9 cellular contexts compared by ENCODE assay signal in the genomic region with DNA sequence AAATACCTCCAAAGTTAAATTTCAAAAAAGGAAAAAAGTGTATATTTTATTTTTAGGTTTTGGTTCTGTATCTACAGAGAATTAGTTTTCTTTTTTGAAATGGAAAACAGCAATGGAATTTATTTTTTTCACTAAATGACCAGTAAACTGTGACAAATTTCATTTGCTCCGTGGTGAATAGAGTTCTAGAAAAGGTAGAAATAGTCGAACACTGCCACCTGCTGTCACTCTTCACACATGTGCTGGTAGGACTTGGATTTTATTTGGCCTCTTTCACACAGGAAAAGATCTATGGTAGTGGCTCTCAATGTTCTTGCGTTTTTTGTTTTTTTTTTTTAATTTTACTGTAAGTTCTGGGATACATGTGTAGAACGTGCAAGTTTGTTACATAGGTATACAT.
A peak's percentile ranks its signal among the peaks of the same experiment; 100 is the strongest.
DNase-seq lines count a peak whose midpoint lies in the region; ATAC-seq and TF ChIP-seq lines count a peak whose summit lies in the region.
"Had no signal": no experiment of that assay in that cellular context is flagged by ENCODE, and none has a peak within 500 bp of the region (broad histone marks: within the 10 kb centered on the region; RNA-seq: fewer than 3 reads in every experiment).

No MANE protein-coding gene starts in this region.

- H3K4me2 ChIP-seq in Karpas-422 (ENCODE audit: low read depth, low read length, poor library complexity, severe bottlenecking): no peak overlapping the region
- no peak overlapping the region for H3K4me2 ChIP-seq in neuronal stem cell (ENCODE audit: insufficient read depth, low read length, poor library complexity, severe bottlenecking)

- 15% methylated on average over 4 of the region's 4 CpGs for WGBS in esophagus muscularis mucosa
- no CpG with 5 or more reads among the region's 4 CpGs for WGBS in neuronal stem cell (ENCODE audit: extremely low coverage in 2 of 2, insufficient read length in 2 of 2, insufficient replicate concordance in 1 of 2), 2 donors

- no peaks in the 10 kb centered on the region for H4K20me1 ChIP-seq in Karpas-422 (ENCODE audit: insufficient read depth, low read depth, low read length)

- no peak overlapping the region for H2BK15ac ChIP-seq in neuronal stem cell (ENCODE audit: low read length)

- H3K4me1 Mint-ChIP-seq in Caco-2 (ENCODE audit: low read depth, unreplicated experiment): peaks cover 8% of the 10 kb centered on the region
- H3K4me1 Mint-ChIP-seq: activated B cell treated with CpG ODN at 0.5 μM for 24 hours had no signal

- POLR2A ChIA-PET in Caco-2 (lab: Charles Lee): no interaction called here

- no peak for TF ChIP-seq EP300 in esophagus muscularis mucosa (IDR thresholded peaks at IDR 0.05)

- CTCF ChIA-PET in Caco-2 (lab: Charles Lee): no interaction called here

- H2AFZ ChIP-seq in Karpas-422 (ENCODE audit: low read length) (no peak overlapping the region), neuronal stem cell (ENCODE audit: low read length) (no peak overlapping the region)

- no peaks in the 10 kb centered on the region for H3K36me3 Mint-ChIP-seq in Caco-2 (ENCODE audit: insufficient read depth, unreplicated experiment)

- no peak overlapping the region for H3K4me3 ChIP-seq in Caco-2 (ENCODE audit: low read depth, low read length)
- H3K4me3 ChIP-seq in Karpas-422 (ENCODE audit: low read length): no peak overlapping the region
- H3K4me3 ChIP-seq in esophagus muscularis mucosa: no peak overlapping the region
- no peak overlapping the region for H3K4me3 ChIP-seq in neuronal stem cell (ENCODE audit: low read length in 2 of 2)

- ATAC-seq in GM19043 (IDR thresholded peaks at IDR 0.05; ENCODE audit: low read depth, unreplicated experiment) (peak; percentile 79), SK-N-SH treated with all-trans-retinoic acid at 6 μM for 48 hours (peak; percentile 82), esophagus mucosa (no peak), GM18502 (IDR thresholded peaks at IDR 0.05; ENCODE audit: poor library complexity, unreplicated experiment) (no peak)

- no peak overlapping the region for H4K91ac ChIP-seq in neuronal stem cell (ENCODE audit: low read depth, low read length, poor library complexity)

- H3K36me3 ChIP-seq in Caco-2 (ENCODE audit: control insufficient read depth, insufficient read depth, low read length) (no peaks in the 10 kb centered on the region), Karpas-422 (ENCODE audit: insufficient read depth, low read length) (no peaks in the 10 kb centered on the region), esophagus muscularis mucosa (no peaks in the 10 kb centered on the region), neuronal stem cell (replicated peaks in 1 of 2; ENCODE audit: control insufficient read depth in 2 of 2, insufficient read depth in 2 of 2, low read length in 2 of 2) (no peaks in the 10 kb centered on the region)

- no peaks in the 10 kb centered on the region for H3K79me2 ChIP-seq in Karpas-422 (ENCODE audit: low read length)

- H3K9me3 Mint-ChIP-seq in Caco-2 (ENCODE audit: unreplicated experiment): no peaks in the 10 kb centered on the region
- H3K9me3 Mint-ChIP-seq: activated B cell treated with CpG ODN at 0.5 μM for 24 hours had no signal

- H3K14ac ChIP-seq in neuronal stem cell (ENCODE audit: low read length): no peak overlapping the region

- H3K27me3 ChIP-seq in Caco-2 (replicated peaks; ENCODE audit: control insufficient read depth, insufficient read depth, low read length) (no peaks in the 10 kb centered on the region), Karpas-422 (ENCODE audit: low read length) (no peaks in the 10 kb centered on the region), esophagus muscularis mucosa (no peaks in the 10 kb centered on the region), neuronal stem cell (ENCODE audit: control insufficient read depth in 3 of 3, insufficient read depth in 3 of 3, low read depth in 1 of 3, low read length in 3 of 3) (peaks cover 0 to 14% (median 0%) of the 10 kb centered on the region in 3 experiments)

- H3K9me3 ChIP-seq in Caco-2: no peaks in the 10 kb centered on the region
- no peaks in the 10 kb centered on the region for H3K9me3 ChIP-seq in Karpas-422 (ENCODE audit: low read length)
- H3K9me3 ChIP-seq in esophagus muscularis mucosa: no peaks in the 10 kb centered on the region
- H3K9me3 ChIP-seq in neuronal stem cell (replicated peaks in 1 of 2; ENCODE audit: control insufficient read depth in 2 of 2, insufficient read depth in 1 of 2, low read depth in 1 of 2, low read length in 2 of 2): no peaks in the 10 kb centered on the region

- BruUV-seq in Caco-2 (replicated peaks; lab: Mats Ljungman, UMichigan): no TSS peak

- H3K27ac Mint-ChIP-seq in Caco-2 (ENCODE audit: unreplicated experiment): no peak overlapping the region
- H3K27ac Mint-ChIP-seq: activated B cell treated with CpG ODN at 0.5 μM for 24 hours had no signal

- H3K9me2 ChIP-seq in Karpas-422 (replicated peaks; ENCODE audit: insufficient read depth, low read length): no peaks in the 10 kb centered on the region

- no peaks in the 10 kb centered on the region for H3K27me3 Mint-ChIP-seq in Caco-2 (ENCODE audit: insufficient read depth, unreplicated experiment)

- no peak overlapping the region for H3K4me3 Mint-ChIP-seq in Caco-2 (ENCODE audit: unreplicated experiment)
- H3K4me3 Mint-ChIP-seq: activated B cell treated with CpG ODN at 0.5 μM for 24 hours had no signal

- H2BK120ac ChIP-seq in neuronal stem cell (ENCODE audit: low read depth, low read length): no peak overlapping the region

- TF ChIP-seq CTCF in Caco-2 (IDR thresholded peaks at IDR 0.05; ENCODE audit: insufficient read depth in 1 of 2, low read depth in 1 of 2, low read length in 1 of 2, severe bottlenecking in 1 of 2, unreplicated experiment in 1 of 2) (peak; percentile 59 to 65), esophagus muscularis mucosa (IDR thresholded peaks at IDR 0.05) (peak; percentile 57 to 69 (median 62))

- intact Hi-C loops in Caco-2 (cut with micrococcal nuclease; ENCODE audit: unreplicated experiment): loop anchor here (1.0 to 2.0 kb wide), 7 partner anchors 41 to 731 kb away; no protein-coding TSS in a partner anchor
- intact Hi-C loops in esophagus muscularis mucosa (cut with DNase I): loop anchor here (2.0 to 5.0 kb wide), 3 partner anchors 369 to 726 kb away; no protein-coding TSS in a partner anchor

- no peak overlapping the region for H3K4ac ChIP-seq in neuronal stem cell (ENCODE audit: low read length)

- H3K9ac ChIP-seq in Karpas-422 (ENCODE audit: low read length): no peak overlapping the region
- H3K9ac ChIP-seq in neuronal stem cell (ENCODE audit: low read depth, low read length, poor library complexity): no peak overlapping the region

- peak in 1 of 2 experiments; percentile 47 for DNase-seq in Caco-2
- peak; percentile 72 for DNase-seq in Karpas-422
- DNase-seq in esophagus muscularis mucosa (ENCODE audit: extremely low spot score): no peak
- DNase-seq in neuronal stem cell (ENCODE audit: low spot score): peak; percentile 58
- DNase-seq: activated B cell treated with CpG ODN at 0.5 μM for 24 hours had no signal

- TF ChIP-seq POLR2A in esophagus muscularis mucosa (IDR thresholded peaks at IDR 0.05; ENCODE audit: low read depth): no peak

- H2BK12ac ChIP-seq in neuronal stem cell (ENCODE audit: low read length): no peak overlapping the region

- H3K4me1 ChIP-seq in Caco-2 (peaks cover 7% of the 10 kb centered on the region; the same call in 1 of the 2 replicates), Karpas-422 (ENCODE audit: low read length) (no peaks in the 10 kb centered on the region), esophagus muscularis mucosa (peaks cover 0 to 29% (median 27%) of the 10 kb centered on the region in 4 donors), neuronal stem cell (ENCODE audit: control insufficient read depth in 2 of 2, insufficient read depth in 1 of 2, low read depth in 1 of 2, low read length in 2 of 2) (peaks cover 10 to 17% of the 10 kb centered on the region in 2 donors)

- no peak overlapping the region for H3K18ac ChIP-seq in neuronal stem cell (ENCODE audit: low read length)

- no peak overlapping the region for H2BK5ac ChIP-seq in neuronal stem cell (ENCODE audit: low read length)

- H3K79me1 ChIP-seq in neuronal stem cell (ENCODE audit: low read depth, low read length): no peaks in the 10 kb centered on the region

- H3K23ac ChIP-seq in neuronal stem cell (ENCODE audit: low read depth, low read length, poor library complexity): no peak overlapping the region

- no peak overlapping the region for H4K8ac ChIP-seq in neuronal stem cell (ENCODE audit: low read depth, low read length)

- H2AK5ac ChIP-seq in neuronal stem cell (ENCODE audit: low read depth, low read length): no peak overlapping the region

- H3K27ac ChIP-seq in Karpas-422 (ENCODE audit: low read length) (no peak overlapping the region), esophagus muscularis mucosa (replicated peaks in 1 of 4) (no peak overlapping the region), neuronal stem cell (replicated peaks; ENCODE audit: low read length) (no peak overlapping the region)

TF ChIP-seq in SK-N-SH treated with all-trans-retinoic acid at 6 μM for 48 hours, 23 proteins besides CTCF, POLR2A, EP300 and RAD21:
- TF ChIP-seq, protein P1, sequence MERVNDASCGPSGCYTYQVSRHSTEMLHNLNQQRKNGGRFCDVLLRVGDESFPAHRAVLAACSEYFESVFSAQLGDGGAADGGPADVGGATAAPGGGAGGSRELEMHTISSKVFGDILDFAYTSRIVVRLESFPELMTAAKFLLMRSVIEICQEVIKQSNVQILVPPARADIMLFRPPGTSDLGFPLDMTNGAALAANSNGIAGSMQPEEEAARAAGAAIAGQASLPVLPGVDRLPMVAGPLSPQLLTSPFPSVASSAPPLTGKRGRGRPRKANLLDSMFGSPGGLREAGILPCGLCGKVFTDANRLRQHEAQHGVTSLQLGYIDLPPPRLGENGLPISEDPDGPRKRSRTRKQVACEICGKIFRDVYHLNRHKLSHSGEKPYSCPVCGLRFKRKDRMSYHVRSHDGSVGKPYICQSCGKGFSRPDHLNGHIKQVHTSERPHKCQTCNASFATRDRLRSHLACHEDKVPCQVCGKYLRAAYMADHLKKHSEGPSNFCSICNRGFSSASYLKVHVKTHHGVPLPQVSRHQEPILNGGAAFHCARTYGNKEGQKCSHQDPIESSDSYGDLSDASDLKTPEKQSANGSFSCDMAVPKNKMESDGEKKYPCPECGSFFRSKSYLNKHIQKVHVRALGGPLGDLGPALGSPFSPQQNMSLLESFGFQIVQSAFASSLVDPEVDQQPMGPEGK (CRISPR knock-in tag; IDR thresholded peaks at IDR 0.05; ENCODE audit: borderline replicate concordance): no peak

Comparison
In these comparisons a context has a peak if more than half of its experiments do, and no peak if none do; other contexts are left out.
1. ATAC-seq: peak in GM19043 (single experiment) and SK-N-SH treated with all-trans-retinoic acid at 6 μM for 48 hours (single experiment); none in esophagus mucosa (single experiment) and GM18502 (single experiment).